In the genomic region with DNA sequence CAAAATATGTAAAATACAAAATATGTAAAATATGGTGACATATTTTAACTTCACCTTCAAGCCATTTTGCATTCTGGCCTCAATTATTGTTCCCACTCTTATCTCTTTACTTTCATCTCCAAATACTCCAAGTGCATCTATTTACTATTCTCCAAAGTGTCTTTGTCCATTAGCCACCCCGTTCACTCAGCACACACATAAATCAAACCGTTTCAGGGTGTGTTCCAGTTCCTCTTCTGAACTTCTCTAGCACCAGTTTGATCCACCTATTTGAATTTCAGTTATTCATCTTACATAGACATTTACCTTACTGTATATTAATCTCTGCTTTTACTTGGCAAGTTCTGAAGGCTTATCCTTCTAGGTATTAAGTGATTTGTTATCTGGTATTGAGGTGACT, we compare ENCODE assay signal across 19 cellular contexts. TPM values are rescaled to one million over a fixed set of nuclear protein-coding genes. Genes with fewer than 3 reads are reported as not detected.
DNase-seq lines count a peak whose midpoint lies in the region; ATAC-seq and TF ChIP-seq lines count a peak whose summit lies in the region.
"Had no signal": no experiment of that assay in that cellular context is flagged by ENCODE, and none has a peak within 500 bp of the region (broad histone marks: within the 10 kb centered on the region; RNA-seq: fewer than 3 reads in every experiment).

No MANE protein-coding gene starts in this region.

- no peak overlapping the region for H3K27ac Mint-ChIP-seq in endodermal cell

- H3K27ac ChIP-seq in SJCRH30 (peak overlapping the region; percentile 79; the same call in 1 of the 2 replicates), endodermal cell (ENCODE audit: low read depth, low read length) (peak overlapping the region; percentile 94), temporal lobe (ENCODE audit: low read depth, low read length) (peak overlapping the region; percentile 54)
- H3K27ac ChIP-seq: GM23248, PC-9, SK-N-MC had no signal

- no peaks in the 10 kb centered on the region for H3K9me3 Mint-ChIP-seq in endodermal cell

- no peak for ATAC-seq in GM19397 (IDR thresholded peaks at IDR 0.05; ENCODE audit: unreplicated experiment)
- ATAC-seq: HCT116 had no signal

- H3K9me3 ChIP-seq in SJCRH30 (replicated peaks) (no peaks in the 10 kb centered on the region), endodermal cell (ENCODE audit: control insufficient read depth, low read length) (peaks cover 4% of the 10 kb centered on the region)

- DNase-seq in NOMO-1 (lab: John Stamatoyannopoulos, UW; ENCODE audit: unreplicated experiment in 2 of 2), result peak; percentile 7 to 29
- no peak for DNase-seq in NOMO-1 treated with dmso at 0.1 percent for 144 hours (lab: John Stamatoyannopoulos, UW; ENCODE audit: unreplicated experiment)
- no peak for DNase-seq in SJCRH30
- DNase-seq in endodermal cell, result no peak
- no peak for DNase-seq in T-helper 2 cell
- no peak for DNase-seq in NCI-H510A treated with DMSO at 0.1 percent for 48 hours (lab: John Stamatoyannopoulos, UW)
- DNase-seq: DND-41, GM23248, NCI-H1048, NCI-H146, NCI-H2081 treated with DMSO at 0.1 percent for 48 hours, NCI-H226, NCI-H526, PC-9 had no signal

- no peak overlapping the region for H3K9ac ChIP-seq in endodermal cell (ENCODE audit: extremely low read depth, low read length, poor library complexity, severe bottlenecking)
- H3K9ac ChIP-seq: GM23248 had no signal

- no peaks in the 10 kb centered on the region for H3K36me3 Mint-ChIP-seq in endodermal cell (ENCODE audit: low read depth)

- peaks cover 10% of the 10 kb centered on the region for H3K4me1 Mint-ChIP-seq in endodermal cell

- no peak overlapping the region for H3K4me3 Mint-ChIP-seq in endodermal cell
- H3K4me3 Mint-ChIP-seq: IgD-negative memory B cell had no signal

- H3K27me3 ChIP-seq in SJCRH30 (no peaks in the 10 kb centered on the region), endodermal cell (ENCODE audit: control insufficient read depth, insufficient read depth, low read length, poor library complexity, severe bottlenecking) (no peaks in the 10 kb centered on the region)

- no peak overlapping the region for H3K4me3 ChIP-seq in SJCRH30
- no peak overlapping the region for H3K4me3 ChIP-seq in endodermal cell (ENCODE audit: low read length)
- H3K4me3 ChIP-seq: GM23248, PC-9, SK-N-MC had no signal

- H3K27me3 Mint-ChIP-seq in endodermal cell (ENCODE audit: insufficient read depth), result no peaks in the 10 kb centered on the region
- H3K27me3 Mint-ChIP-seq: IgD-negative memory B cell had no signal

- no peak for TF ChIP-seq CTCF in endodermal cell (conservative IDR thresholded peaks at IDR 0.05)

- 92 to 96% methylated on average over 2 of the region's 2 CpGs for WGBS in endodermal cell (ENCODE audit: insufficient coverage in 1 of 2, insufficient read length in 1 of 2), 2 experiments

- H3K36me3 ChIP-seq in SJCRH30 (no peaks in the 10 kb centered on the region), endodermal cell (ENCODE audit: control insufficient read depth, insufficient read depth, low read length) (no peaks in the 10 kb centered on the region)

- H3K4me1 ChIP-seq in SJCRH30, result peaks cover 12% of the 10 kb centered on the region
- H3K4me1 ChIP-seq in endodermal cell (ENCODE audit: control insufficient read depth, insufficient read depth, low read length), result no peaks in the 10 kb centered on the region

RNA-seq across cellular contexts. Expression of gene SGO1, which starts 45.1 kb away (rescaled TPM):
- total RNA-seq in SJCRH30 (2014; rRNA removed; shearing (Covaris generic)), result 22.7 and 26.6 TPM in 2 replicates
- total RNA-seq in endodermal cell, result 10 to 100 TPM; 25.1 to 44.8 TPM
- 36.9 TPM for polyA plus RNA-seq in endodermal cell (2013, experiment 1 of 2)
- polyA plus RNA-seq in endodermal cell (2013, experiment 2 of 2), result 42.3 TPM
- total RNA-seq in temporal lobe, result 2.0 TPM

Comparison
In these comparisons a context has a peak if more than half of its experiments do, and no peak if none do; other contexts are left out.
1. DNase-seq: peak in NOMO-1 (2 of 2); none in NOMO-1 treated with dmso at 0.1 percent for 144 hours (single experiment), SJCRH30 (0 of 2), endodermal cell (single experiment), T-helper 2 cell (0 of 5) and NCI-H510A treated with DMSO at 0.1 percent for 48 hours (single experiment).
2. Peak in every context shown above with its lines, with median percentiles within 50 percentile points of each other: H3K27ac ChIP-seq.